Comparison of ENCODE assay signal across 17 cellular contexts in genomic region chr7:112238330-112238729, GRCh38. TPM values are rescaled to one million over a fixed set of nuclear protein-coding genes. Genes with fewer than 3 reads are reported as not detected.
DNase-seq lines count a peak whose midpoint lies in the region; FAIRE-seq and TF ChIP-seq lines count a peak whose summit lies in the region.
"Had no signal": no experiment of that assay in that cellular context is flagged by ENCODE, and none has a peak within 500 bp of the region (broad histone marks: within the 10 kb centered on the region; RNA-seq: fewer than 3 reads in every experiment).

No MANE protein-coding gene starts in this region.

- no peaks in the 10 kb centered on the region for H3K9me3 ChIP-seq in keratinocyte (ENCODE audit: control insufficient read depth, low read depth, low read length)
- peaks cover 0 to 6% (median 0%) of the 10 kb centered on the region in 4 donors for H3K9me3 ChIP-seq in tibial nerve

- FAIRE-seq in keratinocyte (lab: Jason Lieb, UNC): no peak
- FAIRE-seq: A204.1, GM12892, GM18507 had no signal

- dilution Hi-C loops in keratinocyte (cut with MboI; ENCODE audit: extremely low pct_ligation_motif_present, low sequenced_read_pairs): no loop called here

- DNase-seq in M059J (ENCODE audit: low read depth) (peak; percentile 78), keratinocyte (ENCODE audit: low read depth, low spot score) (no peak), SKM-1 (lab: John Stamatoyannopoulos, UW; ENCODE audit: unreplicated experiment) (no peak), tibial nerve (ENCODE audit: low spot score in 2 of 2) (no peak), NCI-H82 (lab: John Stamatoyannopoulos, UW) (no peak)
- DNase-seq: AML-193; CD4-positive, alpha-beta memory T cell; DMS153; DMS79; GDM1; H9 had no signal

- no peak for TF ChIP-seq EP300 in tibial nerve (IDR thresholded peaks at IDR 0.05)

- H3K36me3 ChIP-seq in keratinocyte (ENCODE audit: control insufficient read depth in 2 of 2, extremely low read depth in 1 of 2, insufficient read depth in 2 of 2, low read length in 2 of 2) (no peaks in the 10 kb centered on the region), tibial nerve (no peaks in the 10 kb centered on the region)

- no peak for TF ChIP-seq POLR2A in tibial nerve (IDR thresholded peaks at IDR 0.05)

- H3K4me3 ChIP-seq in keratinocyte (ENCODE audit: control insufficient read depth in 2 of 3, extremely low read depth in 1 of 3, insufficient read depth in 2 of 3, low read depth in 1 of 3, low read length in 3 of 3) (no peak overlapping the region), tibial nerve (no peak overlapping the region)
- H3K4me3 ChIP-seq: GM23248 had no signal

- peak overlapping the region; percentile 14 for H3K4me2 ChIP-seq in keratinocyte (ENCODE audit: control insufficient read depth, extremely low read depth, insufficient read depth, low read depth, low read length)

- no peak overlapping the region for H3K9ac ChIP-seq in keratinocyte (ENCODE audit: control insufficient read depth, extremely low read depth, insufficient read depth, low read length)
- H3K9ac ChIP-seq: GM23248 had no signal

- TF ChIP-seq CTCF in C4-2B (conservative IDR thresholded peaks at IDR 0.05): no peak
- no peak for TF ChIP-seq CTCF in VCaP (conservative IDR thresholded peaks at IDR 0.05)
- TF ChIP-seq CTCF in keratinocyte (optimal IDR thresholded peaks at IDR 0.05 in 1 of 3, IDR thresholded peaks at IDR 0.05 in 1 of 3, conservative IDR thresholded peaks at IDR 0.05 in 1 of 3; ENCODE audit: extremely low read depth in 1 of 3, insufficient read depth in 2 of 3, low read length in 3 of 3): no peak
- no peak for TF ChIP-seq CTCF in tibial nerve (IDR thresholded peaks at IDR 0.05)

- H3K27ac ChIP-seq in C4-2B: peak overlapping the region; percentile 1; the same call in 1 of the 2 replicates
- peak overlapping the region; percentile 87 for H3K27ac ChIP-seq in VCaP
- H3K27ac ChIP-seq in keratinocyte (ENCODE audit: control insufficient read depth, insufficient read depth, low read length): no peak overlapping the region
- H3K27ac ChIP-seq in tibial nerve: no peak overlapping the region

- peaks cover 3% of the 10 kb centered on the region for H3K9me1 ChIP-seq in keratinocyte (ENCODE audit: control insufficient read depth, extremely low read depth, insufficient read depth, low read length)

- peaks cover 17% of the 10 kb centered on the region for H3K4me1 ChIP-seq in keratinocyte (ENCODE audit: control insufficient read depth, extremely low read depth, insufficient read depth, low read length)
- no peaks in the 10 kb centered on the region for H3K4me1 ChIP-seq in tibial nerve

- WGBS in tibial nerve, 2 donors: 96 to 100% methylated on average over 3 of the region's 3 CpGs

- H2AFZ ChIP-seq in keratinocyte (ENCODE audit: control insufficient read depth, low read length): no peak overlapping the region
- H2AFZ ChIP-seq: GM23248 had no signal

- H3K27me3 ChIP-seq in keratinocyte (ENCODE audit: control insufficient read depth, extremely low read depth, insufficient read depth, low read length): no peaks in the 10 kb centered on the region
- no peaks in the 10 kb centered on the region for H3K27me3 ChIP-seq in tibial nerve

- H4K20me1 ChIP-seq in keratinocyte (ENCODE audit: control insufficient read depth, extremely low read depth, insufficient read depth, low read length): no peaks in the 10 kb centered on the region

- H3K79me2 ChIP-seq in keratinocyte (ENCODE audit: control insufficient read depth, insufficient read depth, low read length): peaks cover 4% of the 10 kb centered on the region

RNA-seq across cellular contexts. Expression of gene ZNF277, which starts 31.8 kb away (rescaled TPM):
- 17.6 and 20.6 TPM in 2 replicates for total RNA-seq in M059J (2014; rRNA removed; shearing (Covaris generic))
- 13.2 to 20.2 TPM (median 14.3 TPM) in 3 replicates for polyA plus RNA-seq in keratinocyte
- polyA plus RNA-seq in keratinocyte (2011; ENCODE audit: low read depth): 53.8 TPM
- 14.5 and 21.6 TPM in 2 replicates for polyA plus RNA-seq in keratinocyte (2011; cell fraction: cytosol; rRNA removed)
- 7.5 and 11.5 TPM in 2 replicates for polyA plus RNA-seq in keratinocyte (2011; cell fraction: nucleus; rRNA removed)
- 15.4 and 28.9 TPM in 2 replicates for polyA plus RNA-seq in keratinocyte (2012; ENCODE audit: low replicate concordance)
- polyA minus RNA-seq in keratinocyte: 0.98 to 20.5 TPM (median 13.2 TPM) in 3 replicates
- polyA minus RNA-seq in keratinocyte (2011; cell fraction: cytosol; rRNA and poly(A)+ RNA removed): 30.3 TPM
- polyA minus RNA-seq in keratinocyte (2011; cell fraction: nucleus; rRNA and poly(A)+ RNA removed): 13.2 and 19.5 TPM in 2 replicates
- total RNA-seq in tibial nerve: 10 to 100 TPM; 16.5 to 25.8 (median 19.1) TPM

RNA-seq across cellular contexts. Expression of gene DOCK4, which starts 32.1 kb away (rescaled TPM):
- 5.0 and 7.7 TPM in 2 replicates for total RNA-seq in M059J (2014; rRNA removed; shearing (Covaris generic))
- 6.2 to 18.9 TPM (median 13.9 TPM) in 3 replicates for polyA plus RNA-seq in keratinocyte
- polyA plus RNA-seq in keratinocyte (2011; ENCODE audit: low read depth): 11.2 TPM
- polyA plus RNA-seq in keratinocyte (2011; cell fraction: cytosol; rRNA removed): 5.1 and 6.2 TPM in 2 replicates
- 15.0 and 20.8 TPM in 2 replicates for polyA plus RNA-seq in keratinocyte (2011; cell fraction: nucleus; rRNA removed)
- 1.5 and 12.2 TPM in 2 replicates for polyA plus RNA-seq in keratinocyte (2012; ENCODE audit: low replicate concordance)
- polyA minus RNA-seq in keratinocyte: 16.6 to 61.7 TPM (median 17.1 TPM) in 3 replicates
- polyA minus RNA-seq in keratinocyte (2011; cell fraction: cytosol; rRNA and poly(A)+ RNA removed): 10.4 TPM
- polyA minus RNA-seq in keratinocyte (2011; cell fraction: nucleus; rRNA and poly(A)+ RNA removed): 31.2 and 76.5 TPM in 2 replicates
- 10 to 100 TPM; 30.8 to 49.8 (median 37.2) TPM for total RNA-seq in tibial nerve

Comparison
In these comparisons a context has a peak if more than half of its experiments do, and no peak if none do; other contexts are left out.
1. H3K27ac ChIP-seq: peak in C4-2B (single experiment) and VCaP (single experiment); none in keratinocyte (single experiment) and tibial nerve (0 of 4).